In the genomic region with DNA sequence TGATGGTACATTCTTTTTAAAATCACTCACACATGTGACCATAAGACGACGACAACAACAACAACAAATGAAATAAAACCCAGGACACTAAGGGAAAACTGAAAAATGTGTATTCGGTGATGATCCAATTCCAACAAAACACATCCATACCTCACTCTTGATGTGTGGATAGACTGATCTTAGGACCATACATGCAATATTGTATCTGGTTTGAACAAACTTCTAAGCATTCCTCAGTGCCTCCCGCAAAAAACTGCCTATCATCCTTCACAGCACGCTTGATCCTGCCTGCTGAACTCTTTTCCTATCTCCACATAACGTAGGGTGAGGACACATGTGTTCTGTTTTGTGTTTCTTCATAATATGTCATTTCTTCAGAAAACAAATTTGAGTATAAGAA, we compare ENCODE assay signal across 21 cellular contexts.
DNase-seq lines count a peak whose midpoint lies in the region; ATAC-seq and TF ChIP-seq lines count a peak whose summit lies in the region.
"Had no signal": no experiment of that assay in that cellular context is flagged by ENCODE, and none has a peak within 500 bp of the region (broad histone marks: within the 10 kb centered on the region; RNA-seq: fewer than 3 reads in every experiment).

No MANE protein-coding gene starts in this region.

- in situ Hi-C loops in IMR-90 (cut with MboI; ENCODE audit: low sequenced_read_pairs) = loop anchor here (5.0 to 25.0 kb wide), 3 partner anchors 594 to 909 kb away; no protein-coding TSS in a partner anchor

- H3K36me3 ChIP-seq in IMR-90 (ENCODE audit: control insufficient read depth, insufficient read depth, low read length) (no peaks in the 10 kb centered on the region), trophoblast cell (ENCODE audit: control insufficient read depth in 1 of 2, insufficient read depth in 2 of 2, low read length in 2 of 2) (no peaks in the 10 kb centered on the region), endodermal cell (ENCODE audit: control insufficient read depth, insufficient read depth, low read length) (no peaks in the 10 kb centered on the region)
- H3K36me3 ChIP-seq: BLaER1, MG63 had no signal

- H3K27me3 Mint-ChIP-seq in activated CD4-positive, alpha-beta T cell treated with anti-CD3 and anti-CD28 coated beads for 36 hours = peaks cover 7% of the 10 kb centered on the region
- H3K27me3 Mint-ChIP-seq in endodermal cell (ENCODE audit: insufficient read depth) = no peaks in the 10 kb centered on the region

- H3K18ac ChIP-seq in IMR-90 (ENCODE audit: low read depth, low read length) (no peak overlapping the region), trophoblast cell (ENCODE audit: low read length) (no peak overlapping the region)

- no peak overlapping the region for H4K8ac ChIP-seq in IMR-90 (ENCODE audit: low read depth in 2 of 2, low read length in 2 of 2)
- H4K8ac ChIP-seq in trophoblast cell (ENCODE audit: low read depth, low read length) = no peak overlapping the region

- no peak for ATAC-seq in IMR-90 (ENCODE audit: low read depth)
- ATAC-seq in activated CD4-positive, alpha-beta T cell treated with anti-CD3 and anti-CD28 coated beads for 36 hours = no peak
- ATAC-seq: GM12878 had no signal

- H3K9me3 Mint-ChIP-seq in activated CD4-positive, alpha-beta T cell treated with anti-CD3 and anti-CD28 coated beads for 36 hours (ENCODE audit: low read depth) = no peaks in the 10 kb centered on the region
- no peaks in the 10 kb centered on the region for H3K9me3 Mint-ChIP-seq in endodermal cell
- H3K9me3 Mint-ChIP-seq: CD4-positive, CD25-positive, alpha-beta regulatory T cell had no signal

- H3K9ac ChIP-seq in IMR-90 (ENCODE audit: low read depth, low read length) (no peak overlapping the region), trophoblast cell (ENCODE audit: low read length) (no peak overlapping the region), endodermal cell (ENCODE audit: extremely low read depth, low read length, poor library complexity, severe bottlenecking) (no peak overlapping the region)
- H3K9ac ChIP-seq: BLaER1 had no signal

- no peaks in the 10 kb centered on the region for H3K79me2 ChIP-seq in trophoblast cell (ENCODE audit: control insufficient read depth, insufficient read depth, low read length, poor library complexity)

- H2BK20ac ChIP-seq in IMR-90 (ENCODE audit: low read depth, low read length) = no peak overlapping the region

- dilution Hi-C loops in IMR-90 (cut with HindIII; ENCODE audit: low sequenced_read_pairs, unreplicated experiment) = no loop called here

- peak overlapping the region; percentile 10; the same call in 1 of the 2 replicates for H2AK5ac ChIP-seq in IMR-90 (ENCODE audit: low read depth, low read length)
- no peak overlapping the region for H2AK5ac ChIP-seq in trophoblast cell (ENCODE audit: low read length)

- H3K4me3 Mint-ChIP-seq in activated CD4-positive, alpha-beta T cell treated with anti-CD3 and anti-CD28 coated beads for 36 hours = no peak overlapping the region
- H3K4me3 Mint-ChIP-seq in endodermal cell = no peak overlapping the region
- H3K4me3 Mint-ChIP-seq: CD4-positive, CD25-positive, alpha-beta regulatory T cell had no signal

- no peak overlapping the region for H2BK12ac ChIP-seq in trophoblast cell (ENCODE audit: low read length)

- no peak overlapping the region for H3K27ac Mint-ChIP-seq in activated CD4-positive, alpha-beta T cell treated with anti-CD3 and anti-CD28 coated beads for 36 hours
- H3K27ac Mint-ChIP-seq in endodermal cell = no peak overlapping the region
- H3K27ac Mint-ChIP-seq: CD4-positive, CD25-positive, alpha-beta regulatory T cell had no signal

- no peak overlapping the region for H2AFZ ChIP-seq in IMR-90 (replicated peaks; ENCODE audit: low read length, poor library complexity)
- H2AFZ ChIP-seq in trophoblast cell (ENCODE audit: insufficient read depth, low read length, poor library complexity) = no peak overlapping the region

- H3K79me1 ChIP-seq in IMR-90 (ENCODE audit: low read depth in 1 of 2, low read length in 2 of 2) = no peaks in the 10 kb centered on the region
- peaks cover 6% of the 10 kb centered on the region for H3K79me1 ChIP-seq in trophoblast cell (ENCODE audit: low read length)

- no peak overlapping the region for H4K12ac ChIP-seq in trophoblast cell (ENCODE audit: low read depth, low read length)

- H2BK5ac ChIP-seq in IMR-90 (ENCODE audit: low read depth, low read length, poor library complexity, severe bottlenecking) = no peak overlapping the region
- H2BK5ac ChIP-seq in trophoblast cell (ENCODE audit: low read depth, low read length, poor library complexity) = no peak overlapping the region

- no peaks in the 10 kb centered on the region for H3K4me1 Mint-ChIP-seq in activated CD4-positive, alpha-beta T cell treated with anti-CD3 and anti-CD28 coated beads for 36 hours
- H3K4me1 Mint-ChIP-seq in endodermal cell = peaks cover 11% of the 10 kb centered on the region
- H3K4me1 Mint-ChIP-seq: CD4-positive, CD25-positive, alpha-beta regulatory T cell had no signal

- no peak overlapping the region; the same call in 1 of the 2 replicates for H4K5ac ChIP-seq in IMR-90 (ENCODE audit: low read depth, low read length)

- intact Hi-C loops in IMR-90 (cut with micrococcal nuclease) = loop anchor here (1.0 to 10.0 kb wide), 6 partner anchors 89 to 906 kb away; a partner anchor contains a TSS
- intact Hi-C loops in activated CD4-positive, alpha-beta T cell treated with anti-CD3 and anti-CD28 coated beads for 36 hours (cut with DNase I, micrococcal nuclease) = loop anchor here (5.0 to 10.0 kb wide), 2 partner anchors 434 to 454 kb away; no protein-coding TSS in a partner anchor

- H2BK120ac ChIP-seq in IMR-90 (ENCODE audit: low read depth, low read length) (no peak overlapping the region), trophoblast cell (ENCODE audit: insufficient read depth, low read length, poor library complexity) (peak overlapping the region; percentile 33)

- H3K4me2 ChIP-seq in IMR-90 (ENCODE audit: low read depth, low read length) = no peak overlapping the region
- no peak overlapping the region for H3K4me2 ChIP-seq in trophoblast cell (ENCODE audit: low read length)
- H3K4me2 ChIP-seq: BLaER1 had no signal

- H3K4me1 ChIP-seq in IMR-90 (ENCODE audit: control insufficient read depth, insufficient read depth, low read length) (no peaks in the 10 kb centered on the region; the same call in 1 of the 2 replicates), trophoblast cell (ENCODE audit: control insufficient read depth in 1 of 2, insufficient read depth in 2 of 2, low read length in 2 of 2) (no peaks in the 10 kb centered on the region), endodermal cell (ENCODE audit: control insufficient read depth, insufficient read depth, low read length) (no peaks in the 10 kb centered on the region)
- H3K4me1 ChIP-seq: BLaER1 had no signal

- H2BK15ac ChIP-seq in IMR-90 (ENCODE audit: low read depth, low read length) = peak overlapping the region; percentile 3; the same call in 1 of the 3 replicates

- POLR2A ChIA-PET in IMR-90 (lab: Charles Lee; ENCODE audit: unreplicated experiment) = no interaction called here
- POLR2A ChIA-PET in activated CD4-positive, alpha-beta T cell treated with anti-CD3 and anti-CD28 coated beads for 36 hours (lab: Charles Lee) = no interaction called here

- H4K91ac ChIP-seq in IMR-90 (ENCODE audit: insufficient read depth, low read depth, low read length) (no peak overlapping the region), trophoblast cell (ENCODE audit: low read depth, low read length) (no peak overlapping the region)

- no peak for TF ChIP-seq POLR2A in IMR-90 (IDR thresholded peaks at IDR 0.05; ENCODE audit: low read depth, low read length)

- no peaks in the 10 kb centered on the region for H3K36me3 Mint-ChIP-seq in activated CD4-positive, alpha-beta T cell treated with anti-CD3 and anti-CD28 coated beads for 36 hours (ENCODE audit: low read depth)
- H3K36me3 Mint-ChIP-seq in endodermal cell (ENCODE audit: low read depth) = no peaks in the 10 kb centered on the region
- H3K36me3 Mint-ChIP-seq: CD4-positive, CD25-positive, alpha-beta regulatory T cell had no signal

- TF ChIP-seq RAD21 in IMR-90 (IDR thresholded peaks at IDR 0.05; ENCODE audit: low read length) = no peak

- H3K4ac ChIP-seq in IMR-90 (ENCODE audit: low read depth, low read length) = no peak overlapping the region
- no peak overlapping the region for H3K4ac ChIP-seq in trophoblast cell (ENCODE audit: low read depth, low read length)

- no peak overlapping the region for H3K14ac ChIP-seq in IMR-90 (replicated peaks; ENCODE audit: low read depth, low read length)
- H3K14ac ChIP-seq in trophoblast cell (ENCODE audit: low read length) = no peak overlapping the region

- WGBS in IMR-90 (ENCODE audit: extremely low coverage in 2 of 2, insufficient read length in 1 of 2), 2 experiments = no CpG with 5 or more reads among the region's 6 CpGs
- no CpG with 5 or more reads among the region's 6 CpGs for WGBS in trophoblast cell (ENCODE audit: extremely low coverage, insufficient coverage, insufficient read length)
- WGBS in endodermal cell (ENCODE audit: insufficient coverage in 1 of 2, insufficient read length in 1 of 2), 2 experiments = 96% methylated on average over 6 of the region's 6 CpGs; no CpG with 5 or more reads in 1 of the 2 experiments

- H3K56ac ChIP-seq in IMR-90 (ENCODE audit: extremely low read depth, insufficient read depth, low read length) = no peak overlapping the region

- H3K9me3 ChIP-seq in IMR-90 (ENCODE audit: control insufficient read depth, insufficient read depth, low read length) (no peaks in the 10 kb centered on the region), trophoblast cell (ENCODE audit: insufficient read depth, low read depth, low read length) (no peaks in the 10 kb centered on the region), endodermal cell (ENCODE audit: control insufficient read depth, low read length) (no peaks in the 10 kb centered on the region)
- H3K9me3 ChIP-seq: BLaER1, MG63 had no signal

- TF ChIP-seq CTCF in IMR-90 (conservative IDR thresholded peaks at IDR 0.05; ENCODE audit: low read depth, low read length) (no peak), endodermal cell (conservative IDR thresholded peaks at IDR 0.05) (no peak)

- no peaks in the 10 kb centered on the region for H4K20me1 ChIP-seq in IMR-90 (ENCODE audit: insufficient read depth, low read length)
- H4K20me1 ChIP-seq: BLaER1 had no signal

- no peak overlapping the region for H2AK9ac ChIP-seq in IMR-90 (replicated peaks; ENCODE audit: low read depth, low read length, poor library complexity)

- DNase-seq in ELR (ENCODE audit: low read depth) (peak; percentile 12), IMR-90 (no peak), amniotic epithelial cell (ENCODE audit: low read depth) (peak; percentile 14), trophoblast cell (peak in 1 of 2 donors; percentile 3), mesenteric fat pad (ENCODE audit: low spot score) (no peak), NK-92 (lab: John Stamatoyannopoulos, UW; ENCODE audit: unreplicated experiment) (no peak), endodermal cell (no peak)
- DNase-seq in activated CD4-positive, alpha-beta T cell treated with anti-CD3 and anti-CD28 coated beads for 36 hours = no peak
- DNase-seq: CD4-positive, CD25-positive, alpha-beta regulatory T cell; DMS53; H7; KBM-7; MG63; NCI-H1694; NCI-H2029 treated with DMSO at 0.1 percent for 48 hours; NCI-H446 treated with DMSO at 0.1 percent for 48 hours; NCI-H526 treated with DMSO at 0.1 percent for 48 hours; SHP77 had no signal

- no TSS peak for BruUV-seq in IMR-90 (replicated peaks; lab: Mats Ljungman, UMichigan)

- H3K27me3 ChIP-seq in IMR-90 (ENCODE audit: control insufficient read depth, insufficient read depth, low read length) (peaks cover 18% of the 10 kb centered on the region), trophoblast cell (ENCODE audit: insufficient read depth, low read length) (no peaks in the 10 kb centered on the region), endodermal cell (ENCODE audit: control insufficient read depth, insufficient read depth, low read length, poor library complexity, severe bottlenecking) (no peaks in the 10 kb centered on the region)
- H3K27me3 ChIP-seq: BLaER1, MG63 had no signal

- H3K23ac ChIP-seq in IMR-90 (ENCODE audit: low read depth, low read length) = no peak overlapping the region
- no peak overlapping the region for H3K23ac ChIP-seq in trophoblast cell (ENCODE audit: low read length)

- no peak overlapping the region for H3K4me3 ChIP-seq in IMR-90 (ENCODE audit: insufficient read depth, low read depth, low read length)
- no peak overlapping the region for H3K4me3 ChIP-seq in trophoblast cell (ENCODE audit: low read depth, low read length)
- H3K4me3 ChIP-seq in endodermal cell (ENCODE audit: low read length) = no peak overlapping the region
- H3K4me3 ChIP-seq: BLaER1, GM12878, MG63 had no signal

- CTCF ChIA-PET in IMR-90 (lab: Yijun Ruan, JAX) = interaction anchor here (0.9 kb wide), 1 partner anchor 594 kb away, joined by 3 read pairs; no protein-coding TSS in a partner anchor
- CTCF ChIA-PET in activated CD4-positive, alpha-beta T cell treated with anti-CD3 and anti-CD28 coated beads for 36 hours (lab: Charles Lee) = interaction anchor here (2.9 kb wide), 1 partner anchor 595 kb away, joined by 15 read pairs; no protein-coding TSS in a partner anchor

- H3K27ac ChIP-seq in IMR-90 (ENCODE audit: insufficient read depth, low read length) (no peak overlapping the region), trophoblast cell (ENCODE audit: low read depth, low read length) (no peak overlapping the region), endodermal cell (ENCODE audit: low read depth, low read length) (no peak overlapping the region)
- H3K27ac ChIP-seq: BLaER1, RWPE1 had no signal

- H3K9me1 ChIP-seq in IMR-90 (ENCODE audit: insufficient read depth, low read length) = no peaks in the 10 kb centered on the region

Comparison
In these comparisons a context has a peak if more than half of its experiments do, and no peak if none do; other contexts are left out.
1. DNase-seq: peak in ELR (single experiment) and amniotic epithelial cell (single experiment); none in IMR-90 (single experiment), mesenteric fat pad (single experiment), activated CD4-positive, alpha-beta T cell treated with anti-CD3 and anti-CD28 coated beads for 36 hours (single experiment), NK-92 (single experiment) and endodermal cell (single experiment).